In genomic region chr3:118818386-118818785, GRCh38 we compare ENCODE assay signal across 12 cellular contexts.
DNase-seq lines count a peak whose midpoint lies in the region; ATAC-seq and TF ChIP-seq lines count a peak whose summit lies in the region.
"Had no signal": no experiment of that assay in that cellular context is flagged by ENCODE, and none has a peak within 500 bp of the region (broad histone marks: within the 10 kb centered on the region; RNA-seq: fewer than 3 reads in every experiment).

No MANE protein-coding gene starts in this region.

- H3K4me3 ChIP-seq in SJSA1 (no peak overlapping the region), fibroblast of mammary gland (ENCODE audit: control insufficient read depth, low read depth, low read length) (no peak overlapping the region), skeletal muscle cell (ENCODE audit: low read depth, low read length) (no peak overlapping the region), brain microvascular endothelial cell (ENCODE audit: low read depth, low read length) (no peak overlapping the region)

- intact Hi-C loops in head of caudate nucleus (cut with DNase I): no loop called here

- DNase-seq in ELR (ENCODE audit: low read depth) (peak; percentile 1), SJSA1 (ENCODE audit: low read depth in 1 of 2, low spot score in 2 of 2) (peak; percentile 38 to 56), fibroblast of mammary gland (ENCODE audit: low read depth) (peak; percentile 40), skeletal muscle cell (ENCODE audit: low read depth) (peak; percentile 32), head of caudate nucleus (no peak), OCI-M2 (lab: John Stamatoyannopoulos, UW; ENCODE audit: unreplicated experiment) (no peak), brain microvascular endothelial cell (no peak)
- DNase-seq: activated CD4-positive, alpha-beta T cell treated with anti-CD3 and anti-CD28 coated beads for 1 hour; activated naive CD8-positive, alpha-beta T cell treated with anti-CD3 and anti-CD28 coated beads, Interleukin-2, amount 10 ng/mL, durations not matched to agents 7 days and 5 days had no signal

- ATAC-seq in HG03175 (IDR thresholded peaks at IDR 0.05; ENCODE audit: unreplicated experiment): no peak

- peaks cover 11% of the 10 kb centered on the region for H3K4me1 ChIP-seq in SJSA1 (replicated peaks)
- H3K4me1 ChIP-seq: Caco-2 had no signal

- peak overlapping the region; percentile 50 for H3K27ac ChIP-seq in SJSA1
- H3K27ac ChIP-seq in brain microvascular endothelial cell: no peak overlapping the region
- H3K27ac ChIP-seq: HL-60 had no signal

- H3K27me3 ChIP-seq in SJSA1 (replicated peaks) (no peaks in the 10 kb centered on the region), brain microvascular endothelial cell (replicated peaks) (no peaks in the 10 kb centered on the region)

- no peaks in the 10 kb centered on the region for H3K9me3 ChIP-seq in SJSA1 (replicated peaks)
- H3K9me3 ChIP-seq: Caco-2 had no signal

- H3K36me3 ChIP-seq in SJSA1 (no peaks in the 10 kb centered on the region), brain microvascular endothelial cell (replicated peaks) (no peaks in the 10 kb centered on the region)

- in situ Hi-C loops in brain microvascular endothelial cell (cut with HindIII; ENCODE audit: low pct_ligation_motif_present, low sequenced_read_pairs): no loop called here

- TF ChIP-seq CTCF in fibroblast of mammary gland (conservative IDR thresholded peaks at IDR 0.05; ENCODE audit: control insufficient read depth, insufficient read depth, low read depth, low read length) (no peak), brain microvascular endothelial cell (IDR thresholded peaks at IDR 0.05; ENCODE audit: low read depth, low read length, missing control alignments) (no peak)

Comparison
In these comparisons a context has a peak if more than half of its experiments do, and no peak if none do; other contexts are left out.
1. DNase-seq: peak in ELR (single experiment), SJSA1 (2 of 2), fibroblast of mammary gland (single experiment) and skeletal muscle cell (single experiment); none in head of caudate nucleus (0 of 42), OCI-M2 (single experiment) and brain microvascular endothelial cell (single experiment).